In genomic region chr2:91659921-91660275, GRCh38 we compare ENCODE assay signal across 8 cellular contexts.
DNase-seq lines count a peak whose midpoint lies in the region; ATAC-seq, FAIRE-seq and TF ChIP-seq lines count a peak whose summit lies in the region.
"Not testable (repeated sequence)": the region's sequence is repeated elsewhere in the genome, so short reads cannot be mapped to it uniquely, and the experiment has no call there.

No MANE protein-coding gene starts in this region.

- H3K9me3 ChIP-seq in A549, ovary: not testable (repeated sequence)

- WGBS in A549 (ENCODE audit: missing lambda C conversion rate): no CpG with 5 or more reads among the region's 34 CpGs
- 3 to 24% (median 10%) methylated on average over 2 to 26 of the region's 34 CpGs for WGBS in ovary, 3 donors

- H3K4me2 ChIP-seq in A549: peak overlapping the region; percentile 36; the same call in 2 of the 3 replicates

- not testable (repeated sequence) for H3K27ac Mint-ChIP-seq in HFFc6; activated CD4-positive, alpha-beta T cell treated with anti-CD3 and anti-CD28 coated beads for 36 hours; immature natural killer cell

- not testable (repeated sequence) for H3K36me3 ChIP-seq in ovary

- H3K36me3 Mint-ChIP-seq in HFFc6 (ENCODE audit: low read depth); activated CD4-positive, alpha-beta T cell treated with anti-CD3 and anti-CD28 coated beads for 36 hours (ENCODE audit: low read depth); immature natural killer cell: not testable (repeated sequence)

- not testable (repeated sequence) for TF ChIP-seq RAD21 in A549 (conservative IDR thresholded peaks at IDR 0.05 in 1 of 2, IDR thresholded peaks at IDR 0.05 in 1 of 2)

- H3K4me3 Mint-ChIP-seq in HFFc6 (peak overlapping the region; percentile 91), immature natural killer cell (peak overlapping the region in 4 of 5 donors; percentile 21 to 53 (median 44))
- peak overlapping the region; percentile 49 for H3K4me3 Mint-ChIP-seq in activated CD4-positive, alpha-beta T cell treated with anti-CD3 and anti-CD28 coated beads for 36 hours

- ATAC-seq in A549 (peak; percentile 100), GM18907 (IDR thresholded peaks at IDR 0.05; ENCODE audit: unreplicated experiment) (peak; percentile 100), HG03565 (IDR thresholded peaks at IDR 0.05; ENCODE audit: unreplicated experiment) (peak; percentile 100)
- ATAC-seq in activated CD4-positive, alpha-beta T cell treated with anti-CD3 and anti-CD28 coated beads for 36 hours: peak; percentile 97

- intact Hi-C loops in activated CD4-positive, alpha-beta T cell treated with anti-CD3 and anti-CD28 coated beads for 36 hours (cut with DNase I, micrococcal nuclease); dorsolateral prefrontal cortex (cut with DNase I); ovary (cut with DNase I): not testable (repeated sequence)

- not testable (repeated sequence) for H3K4me1 ChIP-seq in A549; ovary (ENCODE audit: insufficient read depth)

- not testable (repeated sequence) for H3K27me3 Mint-ChIP-seq in HFFc6 (ENCODE audit: insufficient read depth); activated CD4-positive, alpha-beta T cell treated with anti-CD3 and anti-CD28 coated beads for 36 hours; immature natural killer cell (ENCODE audit: low read depth in 3 of 3)

- TF ChIP-seq EP300 in A549 (IDR thresholded peaks at IDR 0.05); ovary (IDR thresholded peaks at IDR 0.05): not testable (repeated sequence)

- POLR2A ChIA-PET in A549 (lab: Yijun Ruan, JAX); activated CD4-positive, alpha-beta T cell treated with anti-CD3 and anti-CD28 coated beads for 36 hours (lab: Charles Lee): not testable (repeated sequence)

- H3K27me3 ChIP-seq in dorsolateral prefrontal cortex, ovary: not testable (repeated sequence)

- not testable (repeated sequence) for H3K9me3 Mint-ChIP-seq in HFFc6; activated CD4-positive, alpha-beta T cell treated with anti-CD3 and anti-CD28 coated beads for 36 hours (ENCODE audit: low read depth); immature natural killer cell

- H3K27ac ChIP-seq in A549: peak overlapping the region; percentile 28 to 75; a peak in 4 of 6 replicates
- H3K27ac ChIP-seq in dorsolateral prefrontal cortex, ovary: not testable (repeated sequence)

- not testable (repeated sequence) for FAIRE-seq in A549 (lab: Jason Lieb, UNC)

- CTCF ChIA-PET in A549 (lab: Yijun Ruan, JAX); activated CD4-positive, alpha-beta T cell treated with anti-CD3 and anti-CD28 coated beads for 36 hours (lab: Charles Lee): not testable (repeated sequence)

- DNase-seq in A549 (ENCODE audit: low read depth in 1 of 2, low spot score in 1 of 2): peak in 1 of 2 experiments; percentile 21
- DNase-seq in HFFc6: peak; percentile 6
- DNase-seq in activated CD4-positive, alpha-beta T cell treated with anti-CD3 and anti-CD28 coated beads for 36 hours: peak; percentile 31
- not testable (repeated sequence) for DNase-seq in dorsolateral prefrontal cortex, immature natural killer cell
- DNase-seq in ovary: peak in 3 of 5 donors; percentile 20 to 54 (median 47)

- not testable (repeated sequence) for TF ChIP-seq CTCF in A549 (IDR thresholded peaks at IDR 0.05); HFFc6 (IDR thresholded peaks at IDR 0.05); dorsolateral prefrontal cortex (IDR thresholded peaks at IDR 0.05 in 54 of 56, conservative IDR thresholded peaks at IDR 0.05 in 2 of 56; ENCODE audit: low read depth in 1 of 56, partially characterized antibody in 56 of 56); ovary (IDR thresholded peaks at IDR 0.05)

- not testable (repeated sequence) for H3K4me1 Mint-ChIP-seq in HFFc6 (ENCODE audit: low read depth); activated CD4-positive, alpha-beta T cell treated with anti-CD3 and anti-CD28 coated beads for 36 hours; immature natural killer cell

- peak overlapping the region; percentile 44 for H3K4me3 ChIP-seq in A549
- H3K4me3 ChIP-seq in dorsolateral prefrontal cortex: peak overlapping the region in 44 of 59 donors; percentile 14 to 67 (median 48)
- H3K4me3 ChIP-seq in ovary: not testable (repeated sequence)

- TF ChIP-seq POLR2A in A549 (IDR thresholded peaks at IDR 0.05; ENCODE audit: low read length): 0 out of 2 replicates have a peak, but pooled peaks have one; percentile 32
- not testable (repeated sequence) for TF ChIP-seq POLR2A in ovary (IDR thresholded peaks at IDR 0.05)

TF ChIP-seq in A549, 52 proteins besides CTCF, POLR2A, EP300 and RAD21:
- peak; percentile 38; the same call in 1 of the 2 replicates for TF ChIP-seq REST (IDR thresholded peaks at IDR 0.05)
TF ChIP-seq in A549: peak in this region for 1; not testable (repeated sequence) for 51.
